8 cellular contexts compared by ENCODE assay signal in genomic region chr10:118753331-118753730, GRCh38. TPM values are rescaled to one million over a fixed set of nuclear protein-coding genes. Genes with fewer than 3 reads are reported as not detected.
A peak's percentile ranks its signal among the peaks of the same experiment; 100 is the strongest.
DNase-seq lines count a peak whose midpoint lies in the region; ATAC-seq and TF ChIP-seq lines count a peak whose summit lies in the region.

No MANE protein-coding gene starts in this region.

- 11% methylated on average over 5 of the region's 5 CpGs for WGBS in right cardiac atrium

- no peak for TF ChIP-seq CTCF in VCaP (conservative IDR thresholded peaks at IDR 0.05)

- H3K27me3 ChIP-seq in HAP-1 (ENCODE audit: low read depth), result no peaks in the 10 kb centered on the region
- H3K27me3 ChIP-seq in right cardiac atrium (ENCODE audit: control insufficient read depth, insufficient read depth), result no peaks in the 10 kb centered on the region
- H3K27me3 ChIP-seq in skeletal muscle tissue (ENCODE audit: control insufficient read depth in 3 of 3, insufficient read depth in 3 of 3, low read length in 3 of 3), result no peaks in the 10 kb centered on the region

- H3K9me3 ChIP-seq in HAP-1 (no peaks in the 10 kb centered on the region), right cardiac atrium (ENCODE audit: control insufficient read depth, low read length) (no peaks in the 10 kb centered on the region), skeletal muscle tissue (ENCODE audit: control insufficient read depth in 3 of 3, low read length in 3 of 3) (no peaks in the 10 kb centered on the region)

- H3K4me3 ChIP-seq in HAP-1 (peak overlapping the region; percentile 97), right cardiac atrium (ENCODE audit: low read length) (peak overlapping the region; percentile 72), skeletal muscle tissue (ENCODE audit: low read length in 3 of 3) (peak overlapping the region; percentile 83 to 94 (median 90))

- H3K4me1 ChIP-seq in HAP-1, result peaks cover 12% of the 10 kb centered on the region
- H3K4me1 ChIP-seq in right cardiac atrium (ENCODE audit: control insufficient read depth, insufficient read depth, low read length), result peaks cover 2% of the 10 kb centered on the region
- peaks cover 16 to 28% (median 27%) of the 10 kb centered on the region in 3 donors for H3K4me1 ChIP-seq in skeletal muscle tissue (ENCODE audit: control insufficient read depth in 3 of 3, insufficient read depth in 3 of 3, low read length in 3 of 3)

- intact Hi-C loops in right cardiac atrium (cut with DNase I), result no loop called here

- ATAC-seq in right cardiac atrium (no peak), HG03469 (IDR thresholded peaks at IDR 0.05; ENCODE audit: unreplicated experiment) (no peak)

- in situ Hi-C loops in HAP-1 (cut with MboI; ENCODE audit: low sequenced_read_pairs), result no loop called here

- H3K36me3 ChIP-seq in HAP-1 (replicated peaks) (peaks cover 2% of the 10 kb centered on the region), skeletal muscle tissue (ENCODE audit: control insufficient read depth in 3 of 3, insufficient read depth in 3 of 3, low read length in 3 of 3) (peaks cover 0 to under 1% (median 0%) of the 10 kb centered on the region in 3 donors)

- peak overlapping the region; percentile 83 to 93 (median 93) for H3K9ac ChIP-seq in skeletal muscle tissue (ENCODE audit: low read depth in 1 of 3, low read length in 3 of 3)

- H3K27ac ChIP-seq in VCaP (peak overlapping the region; percentile 79), right cardiac atrium (ENCODE audit: low read length) (no peak overlapping the region), skeletal muscle tissue (ENCODE audit: low read depth, low read length) (peak overlapping the region; percentile 85)

- DNase-seq in HAP-1 (ENCODE audit: low spot score in 2 of 2) (no peak), right cardiac atrium (no peak), NCI-H1092 treated with DMSO at 0.1 percent for 48 hours (lab: John Stamatoyannopoulos, UW) (no peak), SW 1271 (lab: John Stamatoyannopoulos, UW) (no peak), hippocampal formation (lab: John Stamatoyannopoulos, UW) (no peak)

RNA-seq across cellular contexts. Expression of gene CACUL1, which starts 1.4 kb away (rescaled TPM):
- total RNA-seq in right cardiac atrium, result 10 to 100 TPM; 26.0 to 37.5 (median 32.0) TPM
- 7.9 TPM for polyA plus RNA-seq in right cardiac atrium
- total RNA-seq in skeletal muscle tissue, result 17.7 TPM
